Comparison of ENCODE assay signal across 1 cellular context in genomic region chr12:59066445-59066844, GRCh38.
TF ChIP-seq lines count a peak whose summit lies in the region.

No MANE protein-coding gene starts in this region.

TF ChIP-seq in GM23338, 12 proteins besides CTCF, POLR2A, EP300 and RAD21 (continued from another document):
- no peak for TF ChIP-seq REST (IDR thresholded peaks at IDR 0.05; ENCODE audit: unreplicated experiment)
- no peak for TF ChIP-seq EZH2 (IDR thresholded peaks at IDR 0.05; ENCODE audit: low read depth, unreplicated experiment)
- no peak for TF ChIP-seq CREB1 (CRISPR knock-in tag; IDR thresholded peaks at IDR 0.05; ENCODE audit: low read depth)
